In genomic region chr2:38940746-38941145, GRCh38 we compare ENCODE assay signal across 2 cellular contexts.
TF ChIP-seq lines count a peak whose summit lies in the region.

No MANE protein-coding gene starts in this region.

TF ChIP-seq in GM23338, 12 proteins besides CTCF, POLR2A, EP300 and RAD21:
- TF ChIP-seq, protein P1, sequence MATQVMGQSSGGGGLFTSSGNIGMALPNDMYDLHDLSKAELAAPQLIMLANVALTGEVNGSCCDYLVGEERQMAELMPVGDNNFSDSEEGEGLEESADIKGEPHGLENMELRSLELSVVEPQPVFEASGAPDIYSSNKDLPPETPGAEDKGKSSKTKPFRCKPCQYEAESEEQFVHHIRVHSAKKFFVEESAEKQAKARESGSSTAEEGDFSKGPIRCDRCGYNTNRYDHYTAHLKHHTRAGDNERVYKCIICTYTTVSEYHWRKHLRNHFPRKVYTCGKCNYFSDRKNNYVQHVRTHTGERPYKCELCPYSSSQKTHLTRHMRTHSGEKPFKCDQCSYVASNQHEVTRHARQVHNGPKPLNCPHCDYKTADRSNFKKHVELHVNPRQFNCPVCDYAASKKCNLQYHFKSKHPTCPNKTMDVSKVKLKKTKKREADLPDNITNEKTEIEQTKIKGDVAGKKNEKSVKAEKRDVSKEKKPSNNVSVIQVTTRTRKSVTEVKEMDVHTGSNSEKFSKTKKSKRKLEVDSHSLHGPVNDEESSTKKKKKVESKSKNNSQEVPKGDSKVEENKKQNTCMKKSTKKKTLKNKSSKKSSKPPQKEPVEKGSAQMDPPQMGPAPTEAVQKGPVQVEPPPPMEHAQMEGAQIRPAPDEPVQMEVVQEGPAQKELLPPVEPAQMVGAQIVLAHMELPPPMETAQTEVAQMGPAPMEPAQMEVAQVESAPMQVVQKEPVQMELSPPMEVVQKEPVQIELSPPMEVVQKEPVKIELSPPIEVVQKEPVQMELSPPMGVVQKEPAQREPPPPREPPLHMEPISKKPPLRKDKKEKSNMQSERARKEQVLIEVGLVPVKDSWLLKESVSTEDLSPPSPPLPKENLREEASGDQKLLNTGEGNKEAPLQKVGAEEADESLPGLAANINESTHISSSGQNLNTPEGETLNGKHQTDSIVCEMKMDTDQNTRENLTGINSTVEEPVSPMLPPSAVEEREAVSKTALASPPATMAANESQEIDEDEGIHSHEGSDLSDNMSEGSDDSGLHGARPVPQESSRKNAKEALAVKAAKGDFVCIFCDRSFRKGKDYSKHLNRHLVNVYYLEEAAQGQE (IDR thresholded peaks at IDR 0.05; ENCODE audit: unreplicated experiment): no peak
- no peak for TF ChIP-seq POLR2AphosphoS5 (IDR thresholded peaks at IDR 0.05; ENCODE audit: low read depth)

TF ChIP-seq in WTC11, 78 proteins besides CTCF, POLR2A, EP300 and RAD21:
- TF ChIP-seq STAT6 (CRISPR knock-in tag; conservative IDR thresholded peaks at IDR 0.05; ENCODE audit: low read depth): no peak
- TF ChIP-seq, protein P2, sequence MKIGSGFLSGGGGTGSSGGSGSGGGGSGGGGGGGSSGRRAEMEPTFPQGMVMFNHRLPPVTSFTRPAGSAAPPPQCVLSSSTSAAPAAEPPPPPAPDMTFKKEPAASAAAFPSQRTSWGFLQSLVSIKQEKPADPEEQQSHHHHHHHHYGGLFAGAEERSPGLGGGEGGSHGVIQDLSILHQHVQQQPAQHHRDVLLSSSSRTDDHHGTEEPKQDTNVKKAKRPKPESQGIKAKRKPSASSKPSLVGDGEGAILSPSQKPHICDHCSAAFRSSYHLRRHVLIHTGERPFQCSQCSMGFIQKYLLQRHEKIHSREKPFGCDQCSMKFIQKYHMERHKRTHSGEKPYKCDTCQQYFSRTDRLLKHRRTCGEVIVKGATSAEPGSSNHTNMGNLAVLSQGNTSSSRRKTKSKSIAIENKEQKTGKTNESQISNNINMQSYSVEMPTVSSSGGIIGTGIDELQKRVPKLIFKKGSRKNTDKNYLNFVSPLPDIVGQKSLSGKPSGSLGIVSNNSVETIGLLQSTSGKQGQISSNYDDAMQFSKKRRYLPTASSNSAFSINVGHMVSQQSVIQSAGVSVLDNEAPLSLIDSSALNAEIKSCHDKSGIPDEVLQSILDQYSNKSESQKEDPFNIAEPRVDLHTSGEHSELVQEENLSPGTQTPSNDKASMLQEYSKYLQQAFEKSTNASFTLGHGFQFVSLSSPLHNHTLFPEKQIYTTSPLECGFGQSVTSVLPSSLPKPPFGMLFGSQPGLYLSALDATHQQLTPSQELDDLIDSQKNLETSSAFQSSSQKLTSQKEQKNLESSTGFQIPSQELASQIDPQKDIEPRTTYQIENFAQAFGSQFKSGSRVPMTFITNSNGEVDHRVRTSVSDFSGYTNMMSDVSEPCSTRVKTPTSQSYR (CRISPR knock-in tag; IDR thresholded peaks at IDR 0.05): no peak
- TF ChIP-seq, protein P3, sequence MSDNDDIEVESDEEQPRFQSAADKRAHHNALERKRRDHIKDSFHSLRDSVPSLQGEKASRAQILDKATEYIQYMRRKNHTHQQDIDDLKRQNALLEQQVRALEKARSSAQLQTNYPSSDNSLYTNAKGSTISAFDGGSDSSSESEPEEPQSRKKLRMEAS (CRISPR knock-in tag; IDR thresholded peaks at IDR 0.05): no peak
- TF ChIP-seq KAT7 (CRISPR knock-in tag; IDR thresholded peaks at IDR 0.05; ENCODE audit: borderline replicate concordance): no peak
- no peak for TF ChIP-seq MYBL2 (CRISPR knock-in tag; IDR thresholded peaks at IDR 0.05)
- no peak for TF ChIP-seq ZNF263 (CRISPR knock-in tag; IDR thresholded peaks at IDR 0.05; ENCODE audit: low read depth)
- TF ChIP-seq, protein P4, sequence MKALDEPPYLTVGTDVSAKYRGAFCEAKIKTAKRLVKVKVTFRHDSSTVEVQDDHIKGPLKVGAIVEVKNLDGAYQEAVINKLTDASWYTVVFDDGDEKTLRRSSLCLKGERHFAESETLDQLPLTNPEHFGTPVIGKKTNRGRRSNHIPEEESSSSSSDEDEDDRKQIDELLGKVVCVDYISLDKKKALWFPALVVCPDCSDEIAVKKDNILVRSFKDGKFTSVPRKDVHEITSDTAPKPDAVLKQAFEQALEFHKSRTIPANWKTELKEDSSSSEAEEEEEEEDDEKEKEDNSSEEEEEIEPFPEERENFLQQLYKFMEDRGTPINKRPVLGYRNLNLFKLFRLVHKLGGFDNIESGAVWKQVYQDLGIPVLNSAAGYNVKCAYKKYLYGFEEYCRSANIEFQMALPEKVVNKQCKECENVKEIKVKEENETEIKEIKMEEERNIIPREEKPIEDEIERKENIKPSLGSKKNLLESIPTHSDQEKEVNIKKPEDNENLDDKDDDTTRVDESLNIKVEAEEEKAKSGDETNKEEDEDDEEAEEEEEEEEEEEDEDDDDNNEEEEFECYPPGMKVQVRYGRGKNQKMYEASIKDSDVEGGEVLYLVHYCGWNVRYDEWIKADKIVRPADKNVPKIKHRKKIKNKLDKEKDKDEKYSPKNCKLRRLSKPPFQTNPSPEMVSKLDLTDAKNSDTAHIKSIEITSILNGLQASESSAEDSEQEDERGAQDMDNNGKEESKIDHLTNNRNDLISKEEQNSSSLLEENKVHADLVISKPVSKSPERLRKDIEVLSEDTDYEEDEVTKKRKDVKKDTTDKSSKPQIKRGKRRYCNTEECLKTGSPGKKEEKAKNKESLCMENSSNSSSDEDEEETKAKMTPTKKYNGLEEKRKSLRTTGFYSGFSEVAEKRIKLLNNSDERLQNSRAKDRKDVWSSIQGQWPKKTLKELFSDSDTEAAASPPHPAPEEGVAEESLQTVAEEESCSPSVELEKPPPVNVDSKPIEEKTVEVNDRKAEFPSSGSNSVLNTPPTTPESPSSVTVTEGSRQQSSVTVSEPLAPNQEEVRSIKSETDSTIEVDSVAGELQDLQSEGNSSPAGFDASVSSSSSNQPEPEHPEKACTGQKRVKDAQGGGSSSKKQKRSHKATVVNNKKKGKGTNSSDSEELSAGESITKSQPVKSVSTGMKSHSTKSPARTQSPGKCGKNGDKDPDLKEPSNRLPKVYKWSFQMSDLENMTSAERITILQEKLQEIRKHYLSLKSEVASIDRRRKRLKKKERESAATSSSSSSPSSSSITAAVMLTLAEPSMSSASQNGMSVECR (CRISPR knock-in tag; IDR thresholded peaks at IDR 0.05; ENCODE audit: borderline replicate concordance): no peak
- no peak for TF ChIP-seq TP53 (CRISPR knock-in tag; IDR thresholded peaks at IDR 0.05)
- no peak for TF ChIP-seq GABPB1 (CRISPR knock-in tag; IDR thresholded peaks at IDR 0.05)
- TF ChIP-seq HMGXB4 (CRISPR knock-in tag; IDR thresholded peaks at IDR 0.05): no peak
